Comparison of ENCODE assay signal across 9 cellular contexts in genomic region chr15:84818221-84819131, GRCh38. TPM values are rescaled to one million over a fixed set of nuclear protein-coding genes. Genes with fewer than 3 reads are reported as not detected.
A peak's percentile ranks its signal among the peaks of the same experiment; 100 is the strongest.
DNase-seq lines count a peak whose midpoint lies in the region; ATAC-seq and TF ChIP-seq lines count a peak whose summit lies in the region.
"Had no signal": no experiment of that assay in that cellular context is flagged by ENCODE, and none has a peak within 500 bp of the region (broad histone marks: within the 10 kb centered on the region; RNA-seq: fewer than 3 reads in every experiment).

No MANE protein-coding gene starts in this region.

- H4K20me1 ChIP-seq in GM23338 (replicated peaks; ENCODE audit: insufficient read depth) = no peaks in the 10 kb centered on the region; the same call in none of the 2 replicates

- CTCF ChIA-PET in T-cell (lab: Charles Lee) = interaction anchor here in 1 of 2 donors (0.5 to 0.7 kb wide), 2 partner anchors 160 to 882 kb away, joined by 3 read pairs; partner anchors contain the start of gene NMB

- POLR2A ChIA-PET in T-cell (lab: Charles Lee) = no interaction called here

- H3K27me3 Mint-ChIP-seq in GM23338 (ENCODE audit: insufficient read depth, low read depth, poor library complexity) (peaks cover 9% of the 10 kb centered on the region), T-cell (peaks cover 5 to 17% of the 10 kb centered on the region in 2 donors), glutamatergic neuron (ENCODE audit: unreplicated experiment) (peaks cover 12% of the 10 kb centered on the region)

- H3K9me2 ChIP-seq in GM23338 (ENCODE audit: insufficient read depth) = no peaks in the 10 kb centered on the region

- H3K4me2 ChIP-seq in GM23338 = peak overlapping the region; percentile 80

- H3K9me3 Mint-ChIP-seq in GM23338 (no peaks in the 10 kb centered on the region), T-cell (no peaks in the 10 kb centered on the region), glutamatergic neuron (ENCODE audit: unreplicated experiment) (peaks cover 9% of the 10 kb centered on the region)

- H3K36me3 Mint-ChIP-seq in GM23338 (ENCODE audit: low read depth) (peaks cover 9% of the 10 kb centered on the region), T-cell (no peaks in the 10 kb centered on the region), glutamatergic neuron (ENCODE audit: unreplicated experiment) (peaks cover 3% of the 10 kb centered on the region)

- H3K27me3 ChIP-seq in GM23338 (ENCODE audit: insufficient read depth) (peaks cover 5% of the 10 kb centered on the region; the same call in 1 of the 2 replicates), MG63 (no peaks in the 10 kb centered on the region)
- H3K27me3 ChIP-seq: ovary had no signal

- peak; percentile 82 for DNase-seq in GM23338 (ENCODE audit: low spot score)
- DNase-seq in T-cell = peak in 9 of 34 experiments; percentile 5 to 22 (median 10)
- DNase-seq in glutamatergic neuron = no peak
- DNase-seq in pulmonary artery endothelial cell (ENCODE audit: low read depth, low spot score) = peak; percentile 71
- DNase-seq in SKM-1 treated with dmso at 0.1 percent for 144 hours (lab: John Stamatoyannopoulos, UW; ENCODE audit: unreplicated experiment) = no peak
- DNase-seq in MG63 = no peak
- no peak for DNase-seq in activated gamma-delta T cell (lab: John Stamatoyannopoulos, UW)

- no peaks in the 10 kb centered on the region for H3K9me3 ChIP-seq in MG63
- H3K9me3 ChIP-seq: ovary had no signal

- 0 out of 4 replicates have a peak, but pooled peaks of 1 of the 2 experiments have one; percentile 3 for TF ChIP-seq CTCF in GM23338 (conservative IDR thresholded peaks at IDR 0.05; ENCODE audit: low read depth in 2 of 2)
- TF ChIP-seq CTCF in glutamatergic neuron (IDR thresholded peaks at IDR 0.05; ENCODE audit: partially characterized antibody, unreplicated experiment) = no peak

- H3K27ac ChIP-seq in GM23338 (ENCODE audit: low read depth) = peak overlapping the region; percentile 78; the same call in 1 of the 2 replicates

- H3K4me3 Mint-ChIP-seq in GM23338 = peak overlapping the region; percentile 75
- peak overlapping the region in 2 of 3 donors; percentile 9 to 50 for H3K4me3 Mint-ChIP-seq in T-cell
- peak overlapping the region; percentile 65 for H3K4me3 Mint-ChIP-seq in glutamatergic neuron (ENCODE audit: unreplicated experiment)

- ATAC-seq in GM23338 = peak; percentile 24
- peak in 3 of 4 experiments; percentile 53 to 69 (median 66) for ATAC-seq in T-cell (replicated peaks in 1 of 4)
- ATAC-seq in GM21619 (IDR thresholded peaks at IDR 0.05; ENCODE audit: unreplicated experiment) = no peak

- H3K36me3 ChIP-seq in GM23338 (ENCODE audit: insufficient read depth) = no peaks in the 10 kb centered on the region
- no peaks in the 10 kb centered on the region for H3K36me3 ChIP-seq in MG63
- H3K36me3 ChIP-seq: ovary had no signal

- peaks cover 43% of the 10 kb centered on the region for H3K4me1 Mint-ChIP-seq in GM23338
- peaks cover 7 to 19% (median 14%) of the 10 kb centered on the region in 3 donors for H3K4me1 Mint-ChIP-seq in T-cell
- peaks cover 39% of the 10 kb centered on the region for H3K4me1 Mint-ChIP-seq in glutamatergic neuron (ENCODE audit: low read depth, unreplicated experiment)

- peaks cover 21% of the 10 kb centered on the region for H3K79me2 ChIP-seq in GM23338 (replicated peaks; ENCODE audit: insufficient read depth)

- H3K4me3 ChIP-seq in GM23338 (peak overlapping the region; percentile 52), MG63 (no peak overlapping the region)
- H3K4me3 ChIP-seq: ovary had no signal

- H3F3A ChIP-seq in GM23338 (replicated peaks; ENCODE audit: low read depth) = 0 out of 2 replicates have a peak, but pooled peaks cover 5% of the 10 kb centered on the region

- H3K4me1 ChIP-seq in GM23338 (ENCODE audit: insufficient read depth) = peaks cover 22% of the 10 kb centered on the region

- H3K27ac Mint-ChIP-seq in GM23338 (peak overlapping the region; percentile 95), T-cell (peak overlapping the region in 1 of 2 donors; percentile 67), glutamatergic neuron (ENCODE audit: unreplicated experiment) (peak overlapping the region; percentile 48)

- no peak overlapping the region for H2AFZ ChIP-seq in GM23338

TF ChIP-seq in GM23338, 12 proteins besides CTCF, POLR2A, EP300 and RAD21:
- TF ChIP-seq POLR2AphosphoS5 (IDR thresholded peaks at IDR 0.05; ENCODE audit: low read depth) (peak; percentile 34; the same call in 1 of the 2 replicates), JUNB (IDR thresholded peaks at IDR 0.05; ENCODE audit: unreplicated experiment) (no peak), ZNF114 (CRISPR knock-in tag; IDR thresholded peaks at IDR 0.05) (no peak), EZH2phosphoT487 (IDR thresholded peaks at IDR 0.05; ENCODE audit: unreplicated experiment) (no peak)

RNA-seq across cellular contexts. Expression of gene ALPK3, which starts 1.3 kb away (rescaled TPM):
- total RNA-seq in GM23338 (2014; rRNA removed; shearing (Covaris generic)) = 29.7 and 45.7 TPM in 2 replicates
- 3.7 and 4.3 TPM in 2 replicates for polyA plus RNA-seq in GM23338 (2016; fragmentation: Nextera tagmentation; extraction: Ambion mirVana)
- total RNA-seq in T-cell (under 1 TPM; 0.16 to 0.82 (median 0.22) TPM), glutamatergic neuron (ENCODE audit: unreplicated experiment) (6.8 TPM), pulmonary artery endothelial cell (13.5 and 21.3 TPM in 2 replicates)
- 1.1 TPM in 1 of 2 replicates, not detected in the other for total RNA-seq in MG63 (2014; rRNA removed; shearing (Covaris generic); ENCODE audit: low replicate concordance)

Comparison
In these comparisons a context has a peak if more than half of its experiments do, and no peak if none do; other contexts are left out.
1. DNase-seq: peak in GM23338 (single experiment) and pulmonary artery endothelial cell (single experiment); none in glutamatergic neuron (single experiment), SKM-1 treated with dmso at 0.1 percent for 144 hours (single experiment), MG63 (single experiment) and activated gamma-delta T cell (single experiment).
2. Peak in every context shown above with its lines, with median percentiles within 50 percentile points of each other: H3K4me3 Mint-ChIP-seq.